In genomic region chr11:67616431-67617242, GRCh38 we compare ENCODE assay signal across 15 cellular contexts. TPM values are rescaled to one million over a fixed set of nuclear protein-coding genes. Genes with fewer than 3 reads are reported as not detected.
A peak's percentile ranks its signal among the peaks of the same experiment; 100 is the strongest.
DNase-seq lines count a peak whose midpoint lies in the region; ATAC-seq and TF ChIP-seq lines count a peak whose summit lies in the region.
"Had no signal": no experiment of that assay in that cellular context is flagged by ENCODE, and none has a peak within 500 bp of the region (broad histone marks: within the 10 kb centered on the region; RNA-seq: fewer than 3 reads in every experiment).

No MANE protein-coding gene starts in this region.

- no peaks in the 10 kb centered on the region for H3K9me3 ChIP-seq in liver (ENCODE audit: control insufficient read depth in 4 of 4, low read length in 3 of 4)
- H3K9me3 ChIP-seq in upper lobe of left lung = no peaks in the 10 kb centered on the region
- no peaks in the 10 kb centered on the region for H3K9me3 ChIP-seq in hepatocyte (ENCODE audit: low read depth)

- peaks cover 1% of the 10 kb centered on the region for H3K27me3 Mint-ChIP-seq in activated naive CD8-positive, alpha-beta T cell treated with anti-CD3 and anti-CD28 coated beads, Interleukin-2, amount 50 U/mL, for 24 hours

- no peak overlapping the region for H2AFZ ChIP-seq in hepatocyte

- intact Hi-C loops in Right ventricle myocardium inferior (cut with DNase I) (no loop called here), cardiac septum (cut with DNase I) (no loop called here)

- no peak for TF ChIP-seq CTCF in liver (IDR thresholded peaks at IDR 0.05; ENCODE audit: low read depth, low read length, missing input control)
- no peak for TF ChIP-seq CTCF in upper lobe of left lung (IDR thresholded peaks at IDR 0.05)
- no peak for TF ChIP-seq CTCF in hepatocyte (IDR thresholded peaks at IDR 0.05; ENCODE audit: poor library complexity)

- H3K4me1 Mint-ChIP-seq in activated naive CD8-positive, alpha-beta T cell treated with anti-CD3 and anti-CD28 coated beads, Interleukin-2, amount 50 U/mL, for 24 hours = peaks cover 37% of the 10 kb centered on the region

- no peak for TF ChIP-seq POLR2A in upper lobe of left lung (IDR thresholded peaks at IDR 0.05)

- H3K9ac ChIP-seq in liver (ENCODE audit: low read depth in 1 of 2, low read length in 2 of 2) = no peak overlapping the region

- H3K27ac ChIP-seq in liver (ENCODE audit: low read depth in 1 of 2, low read length in 2 of 2) = no peak overlapping the region
- no peak overlapping the region for H3K27ac ChIP-seq in upper lobe of left lung
- H3K27ac ChIP-seq in hepatocyte = no peak overlapping the region

- H3K4me1 ChIP-seq in liver (ENCODE audit: control insufficient read depth in 4 of 4, insufficient read depth in 4 of 4, low read length in 3 of 4) (peaks cover 3 to 25% (median 14%) of the 10 kb centered on the region in 4 donors), upper lobe of left lung (peaks cover 10 to 23% (median 20%) of the 10 kb centered on the region in 4 donors), hepatocyte (ENCODE audit: insufficient read depth) (peaks cover 3% of the 10 kb centered on the region)

- DNase-seq in Right ventricle myocardium inferior (ENCODE audit: missing footprints) (no peak), cardiac septum (ENCODE audit: low spot score) (no peak), upper lobe of left lung (no peak), SK-N-DZ (ENCODE audit: low spot score) (no peak), hepatocyte (ENCODE audit: low spot score) (no peak)
- no peak for DNase-seq in activated naive CD8-positive, alpha-beta T cell treated with anti-CD3 and anti-CD28 coated beads, Interleukin-2, amount 50 U/mL, for 24 hours
- DNase-seq: C1 segment of cervical spinal cord; central memory CD4-positive, alpha-beta T cell; GDM1; retina; stimulated activated CD4-positive, alpha-beta T cell treated with anti-CD3 and anti-CD28 coated beads, Interleukin-4, amount 100 ng/mL, for 24 hours had no signal

- H3K79me2 ChIP-seq in hepatocyte = no peaks in the 10 kb centered on the region

- H3K36me3 ChIP-seq in liver (ENCODE audit: control insufficient read depth in 4 of 4, insufficient read depth in 3 of 4, low read depth in 1 of 4, low read length in 3 of 4) (peaks cover 0 to 10% (median 5%) of the 10 kb centered on the region in 4 donors), upper lobe of left lung (peaks cover 0 to 13% (median 11%) of the 10 kb centered on the region in 4 donors), hepatocyte (replicated peaks; ENCODE audit: insufficient read depth, low read depth) (no peaks in the 10 kb centered on the region)

- WGBS in liver = 47% methylated on average over 11 of the region's 11 CpGs
- 32 to 49% methylated on average over 8 to 11 of the region's 11 CpGs for whole genome bisulfite sequencing in upper lobe of left lung, 2 donors
- 61% methylated on average over 10 of the region's 11 CpGs for WGBS in hepatocyte (ENCODE audit: low lambda C conversion rate, missing lambda C conversion rate)

- TF ChIP-seq EP300 in upper lobe of left lung (IDR thresholded peaks at IDR 0.05) = no peak

- no peaks in the 10 kb centered on the region for H3K9me3 Mint-ChIP-seq in activated naive CD8-positive, alpha-beta T cell treated with anti-CD3 and anti-CD28 coated beads, Interleukin-2, amount 50 U/mL, for 24 hours

- H3K4me3 Mint-ChIP-seq in activated naive CD8-positive, alpha-beta T cell treated with anti-CD3 and anti-CD28 coated beads, Interleukin-2, amount 50 U/mL, for 24 hours = peak overlapping the region; percentile 60

- H3K4me3 ChIP-seq in liver (ENCODE audit: low read depth in 1 of 3, low read length in 3 of 3) (no peak overlapping the region), upper lobe of left lung (no peak overlapping the region), hepatocyte (no peak overlapping the region)

- TF ChIP-seq RAD21 in liver (IDR thresholded peaks at IDR 0.05) = no peak

- H4K20me1 ChIP-seq in hepatocyte (ENCODE audit: insufficient read depth, poor library complexity, severe bottlenecking) = no peaks in the 10 kb centered on the region

- no peaks in the 10 kb centered on the region for H3K9me2 ChIP-seq in hepatocyte (replicated peaks; ENCODE audit: insufficient read depth)

- H3K4me2 ChIP-seq in hepatocyte = no peak overlapping the region

- H3K36me3 Mint-ChIP-seq in activated naive CD8-positive, alpha-beta T cell treated with anti-CD3 and anti-CD28 coated beads, Interleukin-2, amount 50 U/mL, for 24 hours (ENCODE audit: low read depth) = peaks cover 12% of the 10 kb centered on the region

- ATAC-seq in Right ventricle myocardium inferior = peak; percentile 33
- ATAC-seq in activated naive CD8-positive, alpha-beta T cell treated with anti-CD3 and anti-CD28 coated beads, Interleukin-2, amount 50 U/mL, for 24 hours = no peak
- no peak for ATAC-seq in upper lobe of left lung (ENCODE audit: low FRiP score in 2 of 2)
- ATAC-seq in GM21423 (IDR thresholded peaks at IDR 0.05; ENCODE audit: unreplicated experiment) = no peak

- H3K27ac Mint-ChIP-seq in activated naive CD8-positive, alpha-beta T cell treated with anti-CD3 and anti-CD28 coated beads, Interleukin-2, amount 50 U/mL, for 24 hours = peak overlapping the region; percentile 56

- H3K27me3 ChIP-seq in liver (ENCODE audit: control insufficient read depth in 4 of 4, insufficient read depth in 4 of 4, low read length in 3 of 4) (no peaks in the 10 kb centered on the region), upper lobe of left lung (no peaks in the 10 kb centered on the region), hepatocyte (no peaks in the 10 kb centered on the region)

TF ChIP-seq in liver, 16 proteins besides CTCF, POLR2A, EP300 and RAD21:
- peak; percentile 10 to 32 for TF ChIP-seq RXRA (IDR thresholded peaks at IDR 0.05)
- no peak for TF ChIP-seq ATF3 (IDR thresholded peaks at IDR 0.05)
- TF ChIP-seq HNF4A (conservative IDR thresholded peaks at IDR 0.05) = peak; percentile 14 to 24
- no peak for TF ChIP-seq TAF1 (conservative IDR thresholded peaks at IDR 0.05)
- peak; percentile 27 for TF ChIP-seq NR2F2 (IDR thresholded peaks at IDR 0.05)
TF ChIP-seq in liver: peak in this region for 3.

RNA-seq across cellular contexts. Expression of gene NDUFV1, which starts 9.9 kb away (rescaled TPM):
- total RNA-seq in Right ventricle myocardium inferior (724 TPM), cardiac septum (486 TPM), liver (100 to 1,000 TPM in 1 of 2 donors, 10 to 100 TPM in 1; 83.6 to 162 TPM), upper lobe of left lung (100 to 1,000 TPM; 169 to 395 (median 205) TPM), hepatocyte (163 and 194 TPM in 2 replicates)
- polyA plus RNA-seq in liver (100 to 1,000 TPM; 163 to 172 TPM), hepatocyte (226 and 239 TPM in 2 replicates)
- polyA plus RNA-seq in SK-N-DZ (2014; cell fraction: cytosol; rRNA removed) = 395 and 424 TPM in 2 replicates
- 612 and 857 TPM in 2 replicates for polyA plus RNA-seq in SK-N-DZ (2014; cell fraction: nucleus; rRNA removed)

RNA-seq across cellular contexts. Expression of gene NUDT8, which starts 13.1 kb away (rescaled TPM):
- 104 TPM for total RNA-seq in Right ventricle myocardium inferior
- 31.4 TPM for total RNA-seq in cardiac septum
- 10 to 100 TPM; 19.5 to 19.6 TPM for total RNA-seq in liver
- polyA plus RNA-seq in liver = 10 to 100 TPM; 29.3 to 66.9 TPM
- total RNA-seq in upper lobe of left lung = 10 to 100 TPM in 4 of 6 donors, 1 to 10 TPM in 1, not detected in 1; 4.3 to 17.8 (median 13.9) TPM
- 0.53 and 3.9 TPM in 2 replicates for polyA plus RNA-seq in SK-N-DZ (2014; cell fraction: cytosol; rRNA removed)
- 7.1 and 8.2 TPM in 2 replicates for polyA plus RNA-seq in SK-N-DZ (2014; cell fraction: nucleus; rRNA removed)
- total RNA-seq in hepatocyte = 12.9 and 13.6 TPM in 2 replicates
- 28.7 and 29.2 TPM in 2 replicates for polyA plus RNA-seq in hepatocyte

RNA-seq across cellular contexts. Expression of gene TBX10, which starts 22.9 kb away (rescaled TPM):
- total RNA-seq in Right ventricle myocardium inferior (0.41 TPM), cardiac septum (not detected), liver (not detected), upper lobe of left lung (not detected), hepatocyte (0.70 TPM in 1 of 2 replicates, not detected in the other)
- polyA plus RNA-seq in liver (under 1 TPM; 0.12 to 0.43 TPM), hepatocyte (0.34 TPM in 1 of 2 replicates, not detected in the other)
- polyA plus RNA-seq in SK-N-DZ (2014; cell fraction: cytosol; rRNA removed) = not detected in 2 replicates
- not detected in 2 replicates for polyA plus RNA-seq in SK-N-DZ (2014; cell fraction: nucleus; rRNA removed)
- total RNA-seq: esophagus mucosa, LHCN-M2 had no signal

RNA-seq across cellular contexts. Expression of gene GSTP1, which starts 33.0 kb away (rescaled TPM):
- 393 TPM for total RNA-seq in Right ventricle myocardium inferior
- total RNA-seq in cardiac septum = 272 TPM
- total RNA-seq in liver = 100 to 1,000 TPM in 1 of 2 donors, 10 to 100 TPM in 1; 25.6 to 228 TPM
- polyA plus RNA-seq in liver = 10 to 100 TPM; 35.1 to 54.5 TPM
- total RNA-seq in upper lobe of left lung = 1,000 to 10,000 TPM in 4 of 6 donors, 100 to 1,000 TPM in 2; 600 to 1,952 (median 1,144) TPM
- polyA plus RNA-seq in SK-N-DZ (2014; cell fraction: cytosol; rRNA removed) = 770 and 836 TPM in 2 replicates
- polyA plus RNA-seq in SK-N-DZ (2014; cell fraction: nucleus; rRNA removed) = 584 and 761 TPM in 2 replicates
- total RNA-seq in hepatocyte = 943 and 1,040 TPM in 2 replicates
- polyA plus RNA-seq in hepatocyte = 1,974 and 1,982 TPM in 2 replicates

RNA-seq across cellular contexts. Expression of gene ACY3, which starts 33.9 kb away (rescaled TPM):
- not detected for total RNA-seq in Right ventricle myocardium inferior
- not detected for total RNA-seq in cardiac septum
- total RNA-seq in liver = 1 to 10 TPM; 2.7 to 5.8 TPM
- polyA plus RNA-seq in liver = 10 to 100 TPM in 1 of 2 donors, 1 to 10 TPM in 1; 9.4 to 12.9 TPM
- total RNA-seq in upper lobe of left lung = 1 to 10 TPM in 1 of 6 donors, under 1 TPM in 1, not detected in 4; 0.37 to 3.2 TPM
- polyA plus RNA-seq in SK-N-DZ (2014; cell fraction: cytosol; rRNA removed) = not detected in 2 replicates
- polyA plus RNA-seq in SK-N-DZ (2014; cell fraction: nucleus; rRNA removed) = not detected in 2 replicates
- 9.5 and 15.4 TPM in 2 replicates for total RNA-seq in hepatocyte
- polyA plus RNA-seq in hepatocyte = 18.7 and 20.9 TPM in 2 replicates
